ENCODE assay signal across 27 cellular contexts in genomic region chr1:7573481-7573880, GRCh38.
"Had no signal": no experiment of that assay in that cellular context is flagged by ENCODE, and none has a peak within 500 bp of the region (broad histone marks: within the 10 kb centered on the region; RNA-seq: fewer than 3 reads in every experiment).

No MANE protein-coding gene starts in this region.

- H2AFZ ChIP-seq: neural progenitor cell had no signal

- H3K27me3 ChIP-seq: ascending aorta, brain microvascular endothelial cell, neural progenitor cell, right atrium auricular region had no signal

- H3K9ac ChIP-seq: neural progenitor cell had no signal

- H3K9me3 ChIP-seq: ascending aorta, heart right ventricle, right atrium auricular region, thoracic aorta had no signal

- ATAC-seq: activated CD4-positive, CD25-positive, alpha-beta regulatory T cell treated with anti-CD3 and anti-CD28 coated beads, Interleukin-2, amount 50 U/mL, for 24 hours; naive thymus-derived CD8-positive, alpha-beta T cell had no signal

- DNase-seq: activated CD4-positive, alpha-beta memory T cell treated with anti-CD3 and anti-CD28 coated beads for 36 hours; activated CD4-positive, alpha-beta T cell treated with anti-CD3 and anti-CD28 coated beads for 48 hours; activated CD8-positive, alpha-beta memory T cell treated with anti-CD3 and anti-CD28 coated beads, Interleukin-2, amount 50 U/mL, for 48 hours; activated gamma-delta T cell; activated naive CD4-positive, alpha-beta T cell treated with anti-CD3 and anti-CD28 coated beads, Interleukin-2, amount 10 ng/mL, durations not matched to agents 7 days and 5 days; activated naive CD8-positive, alpha-beta T cell treated with anti-CD3 and anti-CD28 coated beads, Interleukin-2, amount 10 ng/mL, durations not matched to agents 7 days and 5 days; activated T-cell treated with anti-CD3 and anti-CD28 coated beads, Interleukin-2, amount 50 U/mL, for 24 hours; brain microvascular endothelial cell; endodermal cell; foreskin fibroblast; heart right ventricle; kidney glomerular epithelial cell; midbrain; occipital lobe; stimulated activated naive CD4-positive, alpha-beta T cell treated with Interleukin-2 at 50 U/mL for 16 hours; SW 1271; T-helper 9 cell; trophoblast cell; WERI-Rb-1 had no signal

- H3K4me2 ChIP-seq: neural progenitor cell had no signal

- H3K4me1 ChIP-seq: neural progenitor cell had no signal

- H3K36me3 ChIP-seq: ascending aorta, brain microvascular endothelial cell, heart right ventricle, neural progenitor cell, right atrium auricular region, thoracic aorta, WERI-Rb-1 had no signal

- H3K4me3 ChIP-seq: heart right ventricle, neural progenitor cell, right atrium auricular region had no signal

- H3K27ac ChIP-seq: brain microvascular endothelial cell, heart right ventricle, neural progenitor cell, right atrium auricular region, thoracic aorta, WERI-Rb-1 had no signal

- FAIRE-seq: TTC549, urothelium cell line had no signal
